Comparison of ENCODE assay signal across 29 cellular contexts in genomic region chr10:124407451-124407850, GRCh38. TPM values are rescaled to one million over a fixed set of nuclear protein-coding genes. Genes with fewer than 3 reads are reported as not detected.
"Had no signal": no experiment of that assay in that cellular context is flagged by ENCODE, and none has a peak within 500 bp of the region (broad histone marks: within the 10 kb centered on the region; RNA-seq: fewer than 3 reads in every experiment).

No MANE protein-coding gene starts in this region.

- DNase-seq: activated CD4-positive, alpha-beta memory T cell treated with anti-CD3 and anti-CD28 coated beads for 36 hours; activated CD4-positive, alpha-beta T cell treated with anti-CD3 and anti-CD28 coated beads for 48 hours; activated CD4-positive, CD25-positive, alpha-beta regulatory T cell treated with anti-CD3 and anti-CD28 coated beads, Interleukin-2, amount 50 U/mL, for 72 hours; activated CD8-positive, alpha-beta memory T cell treated with anti-CD3 and anti-CD28 coated beads for 24 hours; activated effector memory CD4-positive, alpha-beta T cell treated with anti-CD3 and anti-CD28 coated beads, Interleukin-2, amount 50 U/mL, for 16 hours; activated naive CD4-positive, alpha-beta T cell treated with Interleukin-2 at 50 U/mL for 16 hours; activated naive CD8-positive, alpha-beta T cell treated with anti-CD3 and anti-CD28 coated beads, Interleukin-2, amount 50 U/mL, for 24 hours; activated T-cell treated with anti-CD3 and anti-CD28 coated beads, Interleukin-2, amount 50 U/mL, for 4 hours; amniotic stem cell; body of pancreas; central memory CD4-positive, alpha-beta T cell; KG1; NCI-H1092; NCI-H1417; NCI-H1694; NCI-H2029; NCI-H2107; NCI-H2171 treated with DMSO at 0.1 percent for 48 hours; NCI-H226; NCI-H526 treated with DMSO at 0.1 percent for 48 hours; PC-3; SIG-M5; T-helper 17 cell; T-helper 9 cell had no signal

- H3K27me3 ChIP-seq: ascending aorta, body of pancreas had no signal

- H3K4me3 Mint-ChIP-seq: activated CD4-positive, alpha-beta memory T cell treated with anti-CD3 and anti-CD28 coated beads for 36 hours; activated naive CD8-positive, alpha-beta T cell treated with anti-CD3 and anti-CD28 coated beads, Interleukin-2, amount 50 U/mL, for 24 hours; activated T-cell treated with anti-CD3 and anti-CD28 coated beads, Interleukin-2, amount 50 U/mL, for 4 hours; T-helper 17 cell; WTC11 had no signal

- H3K27ac ChIP-seq: ascending aorta, body of pancreas had no signal

- H3K4me3 ChIP-seq: ascending aorta, body of pancreas had no signal

- H3K27me3 Mint-ChIP-seq: activated CD4-positive, alpha-beta memory T cell treated with anti-CD3 and anti-CD28 coated beads for 36 hours; activated naive CD8-positive, alpha-beta T cell treated with anti-CD3 and anti-CD28 coated beads, Interleukin-2, amount 50 U/mL, for 24 hours; T-helper 17 cell had no signal

- H3K9me3 ChIP-seq: ascending aorta, body of pancreas had no signal

- H3K4me1 ChIP-seq: body of pancreas had no signal

- H3K9me3 Mint-ChIP-seq: activated CD4-positive, alpha-beta memory T cell treated with anti-CD3 and anti-CD28 coated beads for 36 hours; activated naive CD4-positive, alpha-beta T cell treated with anti-CD3 and anti-CD28 coated beads, Interleukin-2, amount 50 U/mL, for 72 hours; activated naive CD8-positive, alpha-beta T cell treated with anti-CD3 and anti-CD28 coated beads, Interleukin-2, amount 50 U/mL, for 24 hours; activated T-cell treated with anti-CD3 and anti-CD28 coated beads, Interleukin-2, amount 50 U/mL, for 4 hours; WTC11 had no signal

- ATAC-seq: activated naive CD4-positive, alpha-beta T cell treated with anti-CD3 and anti-CD28 coated beads, Interleukin-2, amount 50 U/mL, for 72 hours; activated naive CD8-positive, alpha-beta T cell treated with anti-CD3 and anti-CD28 coated beads, Interleukin-2, amount 50 U/mL, for 24 hours; activated T-cell treated with anti-CD3 and anti-CD28 coated beads, Interleukin-2, amount 50 U/mL, for 4 hours; body of pancreas; PC-3; T-helper 17 cell; WTC11 had no signal

- H3K27ac Mint-ChIP-seq: activated CD4-positive, alpha-beta memory T cell treated with anti-CD3 and anti-CD28 coated beads for 36 hours; activated naive CD8-positive, alpha-beta T cell treated with anti-CD3 and anti-CD28 coated beads, Interleukin-2, amount 50 U/mL, for 24 hours; T-helper 17 cell had no signal

- FAIRE-seq: bronchial epithelial cell had no signal

RNA-seq across cellular contexts. Expression of gene NKX1-2, which starts 42.4 kb away (rescaled TPM):
- total RNA-seq: activated CD4-positive, alpha-beta memory T cell treated with anti-CD3 and anti-CD28 coated beads for 36 hours; activated naive CD4-positive, alpha-beta T cell treated with anti-CD3 and anti-CD28 coated beads, Interleukin-2, amount 50 U/mL, for 72 hours; activated T-cell treated with anti-CD3 and anti-CD28 coated beads, Interleukin-2, amount 50 U/mL, for 4 hours; ascending aorta; body of pancreas; LHCN-M2; T-helper 17 cell had no signal
